In the genomic region with DNA sequence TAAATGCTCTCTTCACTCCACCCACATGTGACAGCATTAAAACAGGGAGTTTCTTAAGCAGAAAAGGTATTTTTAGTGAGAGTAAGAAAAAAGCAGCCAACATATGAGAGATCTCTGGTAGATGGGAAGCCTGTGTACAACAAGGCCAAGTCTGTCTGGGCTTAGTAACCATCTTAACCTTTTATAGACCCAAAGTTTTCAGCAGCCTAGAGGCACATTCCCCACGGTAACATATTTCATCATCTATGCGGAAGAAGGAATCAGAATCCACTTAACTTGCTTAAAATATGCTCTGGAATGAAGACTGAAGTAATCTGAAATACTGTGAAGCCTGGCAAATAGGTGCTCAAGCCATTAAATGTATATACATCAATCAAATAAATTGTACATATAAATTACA, we compare ENCODE assay signal across 20 cellular contexts.
"Had no signal": no experiment of that assay in that cellular context is flagged by ENCODE, and none has a peak within 500 bp of the region (broad histone marks: within the 10 kb centered on the region; RNA-seq: fewer than 3 reads in every experiment).

No MANE protein-coding gene starts in this region.

- H3K27ac ChIP-seq: epithelial cell of prostate, esophagus muscularis mucosa, gastroesophageal sphincter, psoas muscle, sigmoid colon, suprapubic skin, tibial nerve had no signal

- ATAC-seq: effector memory CD8-positive, alpha-beta T cell; gastroesophageal sphincter; left ventricle myocardium superior; naive thymus-derived CD4-positive, alpha-beta T cell; psoas muscle had no signal

- H3K9me3 ChIP-seq: esophagus muscularis mucosa, gastroesophageal sphincter, psoas muscle, sigmoid colon, suprapubic skin, tibial nerve had no signal

- H3K36me3 ChIP-seq: esophagus muscularis mucosa, gastroesophageal sphincter, sigmoid colon, suprapubic skin, tibial nerve had no signal

- DNase-seq: effector memory CD8-positive, alpha-beta T cell; foreskin fibroblast; glutamatergic neuron; islet precursor cell; left ventricle myocardium superior; mesenchymal stem cell; naive thymus-derived CD4-positive, alpha-beta T cell; nephron progenitor cell; psoas muscle; retina; sigmoid colon; stimulated activated CD4-positive, alpha-beta T cell treated with anti-CD3 and anti-CD28 coated beads, Interleukin-2, amount 100 ng/mL, for 48 hours; stimulated activated naive CD4-positive, alpha-beta T cell treated with Interleukin-2 at 50 U/mL for 16 hours had no signal

- H3K4me2 ChIP-seq: smooth muscle cell had no signal

- H3K4me1 ChIP-seq: gastroesophageal sphincter, psoas muscle, sigmoid colon, tibial nerve had no signal

- H3K27me3 ChIP-seq: esophagus muscularis mucosa, gastroesophageal sphincter, sigmoid colon, suprapubic skin, tibial nerve had no signal

- H3K4me3 ChIP-seq: esophagus muscularis mucosa, gastroesophageal sphincter, lung, psoas muscle, sigmoid colon, smooth muscle cell, suprapubic skin, tibial nerve had no signal
